In genomic region chr10:79322616-79323566, GRCh38 we compare ENCODE assay signal across 8 cellular contexts.
DNase-seq lines count a peak whose midpoint lies in the region; ATAC-seq and TF ChIP-seq lines count a peak whose summit lies in the region.

No MANE protein-coding gene starts in this region.

- DNase-seq in AG09319 (ENCODE audit: extremely low read depth, low read depth) = peak; percentile 53
- peak; percentile 54 for DNase-seq in NCI-H2196 (lab: John Stamatoyannopoulos, UW; ENCODE audit: unreplicated experiment)
- DNase-seq in activated T-cell treated with anti-CD3 and anti-CD28 coated beads for 1 hour (ENCODE audit: low read depth) = peak; percentile 61
- DNase-seq in foreskin fibroblast = peak; percentile 86 to 87
- DNase-seq in stimulated activated CD4-positive, alpha-beta T cell treated with anti-CD3 and anti-CD28 coated beads, Interleukin-2, amount 100 ng/mL, for 4 hours (ENCODE audit: low read depth) = peak; percentile 59
- DNase-seq in GM19238 (ENCODE audit: insufficient read length, low spot score) = no peak
- no peak for DNase-seq in NCI-H774 (lab: John Stamatoyannopoulos, UW)

- peak; percentile 60 for ATAC-seq in GM21723 (IDR thresholded peaks at IDR 0.05; ENCODE audit: unreplicated experiment)

- no peak overlapping the region for H3K4me3 ChIP-seq in foreskin fibroblast (ENCODE audit: low read depth in 1 of 2, low read length in 2 of 2)

- TF ChIP-seq CTCF in AG09319 (IDR thresholded peaks at IDR 0.05; ENCODE audit: low read depth, low read length) (no peak), foreskin fibroblast (IDR thresholded peaks at IDR 0.05; ENCODE audit: low read depth, low read length) (no peak)

Comparison
In these comparisons a context has a peak if more than half of its experiments do, and no peak if none do; other contexts are left out.
1. DNase-seq: peak in AG09319 (single experiment), NCI-H2196 (single experiment), activated T-cell treated with anti-CD3 and anti-CD28 coated beads for 1 hour (single experiment), foreskin fibroblast (2 of 2) and stimulated activated CD4-positive, alpha-beta T cell treated with anti-CD3 and anti-CD28 coated beads, Interleukin-2, amount 100 ng/mL, for 4 hours (single experiment); none in GM19238 (single experiment) and NCI-H774 (single experiment).